ENCODE assay signal across 11 cellular contexts in the genomic region with DNA sequence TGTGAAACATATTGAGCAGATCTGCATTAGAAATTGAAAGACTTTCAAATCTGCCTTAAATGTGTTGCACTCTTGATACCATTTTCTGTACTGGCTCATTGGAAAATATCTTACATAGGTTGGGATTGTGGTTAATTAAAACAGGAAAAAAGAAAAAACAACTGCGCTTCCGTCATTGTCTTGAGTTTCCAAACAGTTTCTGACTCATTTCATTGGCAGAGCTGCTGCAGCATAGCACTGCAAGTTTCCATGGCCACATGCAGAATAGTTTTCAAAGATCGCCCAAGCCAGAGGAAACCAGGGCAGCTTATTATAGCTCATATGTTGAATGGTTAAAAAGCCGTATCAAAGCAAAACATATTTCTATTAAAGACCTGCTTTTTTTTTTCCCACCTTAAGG.
A peak's percentile ranks its signal among the peaks of the same experiment; 100 is the strongest.
DNase-seq lines count a peak whose midpoint lies in the region; ATAC-seq and TF ChIP-seq lines count a peak whose summit lies in the region.
"Had no signal": no experiment of that assay in that cellular context is flagged by ENCODE, and none has a peak within 500 bp of the region (broad histone marks: within the 10 kb centered on the region; RNA-seq: fewer than 3 reads in every experiment).

No MANE protein-coding gene starts in this region.

- H3K4me3 ChIP-seq in PC-3 (ENCODE audit: low read length), result no peak overlapping the region
- no peak overlapping the region for H3K4me3 ChIP-seq in choroid plexus epithelial cell (ENCODE audit: low read depth, low read length)
- H3K4me3 ChIP-seq: heart left ventricle had no signal

- CTCF ChIA-PET in PC-3 (lab: Charles Lee), result no interaction called here

- ATAC-seq in PC-3 (peak; percentile 70), HG02973 (IDR thresholded peaks at IDR 0.05; ENCODE audit: unreplicated experiment) (no peak), Right ventricle myocardium superior (ENCODE audit: poor library complexity) (no peak), GM21381 (IDR thresholded peaks at IDR 0.05; ENCODE audit: unreplicated experiment) (no peak), sciatic nerve (no peak)
- ATAC-seq: heart left ventricle had no signal

- peak; percentile 11 for DNase-seq in AG20443 (ENCODE audit: low spot score)
- DNase-seq in PC-3, result peak; percentile 63
- peak; percentile 55 for DNase-seq in choroid plexus epithelial cell (ENCODE audit: low read depth)
- DNase-seq in myocyte (ENCODE audit: low read depth), result peak; percentile 1
- no peak for DNase-seq in Right ventricle myocardium superior
- no peak for DNase-seq in sciatic nerve (ENCODE audit: low spot score)
- DNase-seq: heart left ventricle, NCI-H345, SW 1271 had no signal

- no peaks in the 10 kb centered on the region for H3K79me2 ChIP-seq in PC-3 (ENCODE audit: low read length)

- H3K9me2 ChIP-seq in PC-3 (replicated peaks; ENCODE audit: low read length), result no peaks in the 10 kb centered on the region

- H3K27me3 ChIP-seq in PC-3 (ENCODE audit: low read length), result no peaks in the 10 kb centered on the region
- H3K27me3 ChIP-seq: heart left ventricle had no signal

- POLR2A ChIA-PET in PC-3 (lab: Charles Lee; ENCODE audit: unreplicated experiment), result no interaction called here

- no peak overlapping the region for H3K9ac ChIP-seq in PC-3 (ENCODE audit: low read length)

- intact Hi-C loops in PC-3 (cut with micrococcal nuclease), result no loop called here
- intact Hi-C loops in Right ventricle myocardium superior (cut with DNase I), result no loop called here
- intact Hi-C loops in sciatic nerve (cut with DNase I), result no loop called here

- H3F3A ChIP-seq in PC-3 (ENCODE audit: low read length, unreplicated experiment), result peaks cover 5% of the 10 kb centered on the region

- H4K20me1 ChIP-seq in PC-3 (ENCODE audit: low read length), result no peaks in the 10 kb centered on the region

- 0 out of 2 replicates have a peak overlapping the region, but pooled peaks have one; percentile 3 for H2AFZ ChIP-seq in PC-3 (ENCODE audit: low read length)

- H3K36me3 ChIP-seq in PC-3 (ENCODE audit: low read depth, low read length), result no peaks in the 10 kb centered on the region
- H3K36me3 ChIP-seq: heart left ventricle had no signal

- H3K9me3 ChIP-seq in PC-3 (ENCODE audit: low read length), result no peaks in the 10 kb centered on the region
- H3K9me3 ChIP-seq: heart left ventricle had no signal

- 0 out of 2 replicates have a peak overlapping the region, but pooled peaks have one; percentile 0 for H3K27ac ChIP-seq in PC-3 (ENCODE audit: low read length)
- H3K27ac ChIP-seq: heart left ventricle had no signal

- peak overlapping the region; percentile 17; the same call in 1 of the 2 replicates for H3K4me2 ChIP-seq in PC-3 (ENCODE audit: low read length)

- BruUV-seq in PC-3 (replicated peaks; lab: Mats Ljungman, UMichigan), result no TSS peak

- TF ChIP-seq CTCF in PC-3 (conservative IDR thresholded peaks at IDR 0.05; ENCODE audit: low read depth, low read length) (no peak), choroid plexus epithelial cell (conservative IDR thresholded peaks at IDR 0.05; ENCODE audit: low read depth, low read length) (no peak)

- H3K4me1 ChIP-seq in PC-3 (ENCODE audit: insufficient read depth, low read length), result peaks cover 19% of the 10 kb centered on the region
- H3K4me1 ChIP-seq: heart left ventricle had no signal

Comparison
In these comparisons a context has a peak if more than half of its experiments do, and no peak if none do; other contexts are left out.
1. DNase-seq: peak in AG20443 (single experiment), PC-3 (single experiment), choroid plexus epithelial cell (single experiment) and myocyte (single experiment); none in Right ventricle myocardium superior (single experiment) and sciatic nerve (single experiment).